ENCODE assay signal across 8 cellular contexts in the genomic region with DNA sequence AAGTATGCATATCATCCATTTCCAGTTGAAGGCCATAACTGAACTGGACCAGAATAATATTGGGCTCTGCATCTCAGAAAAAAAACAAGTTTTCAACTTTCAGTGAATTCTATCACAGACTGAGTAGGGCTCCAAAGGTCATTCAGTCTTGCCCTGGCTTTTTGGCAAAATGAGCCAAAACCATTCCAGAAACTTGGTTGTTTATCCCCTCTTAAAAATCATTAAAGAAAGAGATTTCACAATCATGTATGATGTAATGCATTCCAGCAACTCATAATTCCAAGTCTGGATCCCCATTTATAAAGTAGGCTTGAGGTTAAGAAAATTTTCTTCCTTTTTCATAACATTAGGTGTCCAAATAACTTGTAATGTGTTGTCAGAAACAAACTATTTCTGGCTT.
DNase-seq lines count a peak whose midpoint lies in the region; ATAC-seq and TF ChIP-seq lines count a peak whose summit lies in the region.
"Not testable (repeated sequence)": the region's sequence is repeated elsewhere in the genome, so short reads cannot be mapped to it uniquely, and the experiment has no call there.

No MANE protein-coding gene starts in this region.

- DNase-seq in AG08395 (ENCODE audit: low spot score) = peak; percentile 7
- peak; percentile 20 for DNase-seq in GM04504 (ENCODE audit: low read depth)
- peak; percentile 55 to 63 for DNase-seq in cardiac fibroblast (ENCODE audit: low read depth in 2 of 2)
- DNase-seq in fibroblast of the aortic adventitia (ENCODE audit: low read depth) = peak; percentile 75
- DNase-seq in left ventricle myocardium superior; osteoblast (ENCODE audit: insufficient read length, low spot score, missing footprints); smooth muscle cell (lab: John Stamatoyannopoulos, UW; ENCODE audit: unreplicated experiment): not testable (repeated sequence)

- not testable (repeated sequence) for H3F3A ChIP-seq in smooth muscle cell (ENCODE audit: low read depth)

- not testable (repeated sequence) for ATAC-seq in SK-N-SH treated with all-trans-retinoic acid at 6 μM for 48 hours
- peak; percentile 77 for ATAC-seq in left ventricle myocardium superior

- peak overlapping the region; percentile 28 for H3K4me2 ChIP-seq in osteoblast (ENCODE audit: insufficient read depth, low read length)
- peak overlapping the region; percentile 51 for H3K4me2 ChIP-seq in smooth muscle cell

- not testable (repeated sequence) for H3K27me3 ChIP-seq in osteoblast (ENCODE audit: insufficient read depth, low read length); smooth muscle cell (ENCODE audit: low read depth)

- not testable (repeated sequence) for H3K4me1 ChIP-seq in osteoblast (ENCODE audit: insufficient read depth, low read length)
- H3K4me1 ChIP-seq in smooth muscle cell (ENCODE audit: low read depth) = peaks cover 12% of the 10 kb centered on the region

- H4K20me1 ChIP-seq in osteoblast (ENCODE audit: insufficient read depth, low read length); smooth muscle cell (ENCODE audit: low read depth): not testable (repeated sequence)

- not testable (repeated sequence) for H2AFZ ChIP-seq in osteoblast (ENCODE audit: low read length)
- peak overlapping the region; percentile 59 for H2AFZ ChIP-seq in smooth muscle cell (ENCODE audit: low read depth)

- intact Hi-C loops in left ventricle myocardium superior (cut with micrococcal nuclease) = not testable (repeated sequence)

- not testable (repeated sequence) for H3K36me3 ChIP-seq in osteoblast (ENCODE audit: insufficient read depth, low read length); smooth muscle cell (ENCODE audit: low read depth)

- H3K79me2 ChIP-seq in osteoblast (ENCODE audit: insufficient read depth, low read length); smooth muscle cell (ENCODE audit: low read depth): not testable (repeated sequence)

- not testable (repeated sequence) for H3K27ac ChIP-seq in osteoblast (ENCODE audit: low read depth, low read length)
- peak overlapping the region; percentile 82 for H3K27ac ChIP-seq in smooth muscle cell (ENCODE audit: low read depth)

- not testable (repeated sequence) for H3K9ac ChIP-seq in smooth muscle cell (ENCODE audit: low read depth)

- not testable (repeated sequence) for TF ChIP-seq CTCF in cardiac fibroblast (IDR thresholded peaks at IDR 0.05; ENCODE audit: low read depth, low read length); fibroblast of the aortic adventitia (IDR thresholded peaks at IDR 0.05; ENCODE audit: insufficient read depth, low read length); osteoblast (IDR thresholded peaks at IDR 0.05; ENCODE audit: extremely low read depth, low read depth, low read length); smooth muscle cell (IDR thresholded peaks at IDR 0.05; ENCODE audit: borderline replicate concordance, insufficient read depth, poor library complexity, severe bottlenecking)

- H3K4me3 ChIP-seq in cardiac fibroblast (replicated peaks in 1 of 2; ENCODE audit: low read depth in 2 of 2, low read length in 2 of 2); fibroblast of the aortic adventitia (ENCODE audit: low read depth, low read length); osteoblast (ENCODE audit: insufficient read depth, low read length); smooth muscle cell: not testable (repeated sequence)

- not testable (repeated sequence) for H3K9me3 ChIP-seq in osteoblast (ENCODE audit: low read depth, low read length); smooth muscle cell (replicated peaks; ENCODE audit: low read depth)

TF ChIP-seq in SK-N-SH treated with all-trans-retinoic acid at 6 μM for 48 hours, 23 proteins besides CTCF, POLR2A, EP300 and RAD21:
- TF ChIP-seq ISL1 (CRISPR knock-in tag; IDR thresholded peaks at IDR 0.05) = peak; percentile 20; the same call in 1 of the 2 replicates
